8 cellular contexts compared by ENCODE assay signal in genomic region chr22:22748297-22748743, GRCh38.
DNase-seq lines count a peak whose midpoint lies in the region; ATAC-seq and TF ChIP-seq lines count a peak whose summit lies in the region.

No MANE protein-coding gene starts in this region.

- H3K4me3 ChIP-seq in AG04449 (ENCODE audit: low read depth, low read length) (no peak overlapping the region), heart right ventricle (no peak overlapping the region), retinal pigment epithelial cell (ENCODE audit: low read length) (no peak overlapping the region)

- intact Hi-C loops in heart right ventricle (cut with DNase I) = no loop called here

- POLR2A ChIA-PET in AG04449 (lab: Yijun Ruan, JAX) = no interaction called here

- CTCF ChIA-PET in AG04449 (lab: Yijun Ruan, JAX) = interaction anchor here (0.6 to 1.6 kb wide), 4 partner anchors 12 to 284 kb away, joined by 3 to 5 read pairs (median 4); no protein-coding TSS in a partner anchor

- WGBS in heart right ventricle, 2 donors = 51 to 53% methylated on average over 5 of the region's 5 CpGs

- no peak overlapping the region for H3K27ac ChIP-seq in heart right ventricle

- H3K9me3 Mint-ChIP-seq in activated naive CD4-positive, alpha-beta T cell treated with anti-CD3 and anti-CD28 coated beads, Interleukin-2, amount 50 U/mL, for 72 hours = no peaks in the 10 kb centered on the region

- peak; percentile 72 to 73 for ATAC-seq in activated naive CD4-positive, alpha-beta T cell treated with anti-CD3 and anti-CD28 coated beads, Interleukin-2, amount 50 U/mL, for 72 hours
- ATAC-seq in heart right ventricle = peak in 7 of 8 donors; percentile 55 to 81 (median 70)
- ATAC-seq in HG03460 (IDR thresholded peaks at IDR 0.05; ENCODE audit: unreplicated experiment) = no peak

- H3K36me3 ChIP-seq in heart right ventricle = no peaks in the 10 kb centered on the region

- no peaks in the 10 kb centered on the region for H3K36me3 Mint-ChIP-seq in activated naive CD4-positive, alpha-beta T cell treated with anti-CD3 and anti-CD28 coated beads, Interleukin-2, amount 50 U/mL, for 72 hours

- H3K9me3 ChIP-seq in heart right ventricle = no peaks in the 10 kb centered on the region

- H3K27me3 ChIP-seq in heart right ventricle = peaks cover 0 to 26% (median 19%) of the 10 kb centered on the region in 7 donors

- DNase-seq in AG04449 (ENCODE audit: low read depth, low spot score) = no peak
- DNase-seq in GM04503 (ENCODE audit: low read depth) = peak; percentile 7
- peak; percentile 15 for DNase-seq in NCI-H69 (lab: John Stamatoyannopoulos, UW)
- peak in 1 of 2 donors; percentile 37 for DNase-seq in activated naive CD4-positive, alpha-beta T cell treated with anti-CD3 and anti-CD28 coated beads, Interleukin-2, amount 50 U/mL, for 72 hours (ENCODE audit: low spot score in 2 of 2)
- DNase-seq in heart right ventricle = peak in 1 of 2 donors; percentile 44
- no peak for DNase-seq in retinal pigment epithelial cell (ENCODE audit: low read depth)
- no peak for DNase-seq in NCI-H187 treated with DMSO at 0.1 percent for 48 hours (lab: John Stamatoyannopoulos, UW)

- H3K27ac Mint-ChIP-seq in activated naive CD4-positive, alpha-beta T cell treated with anti-CD3 and anti-CD28 coated beads, Interleukin-2, amount 50 U/mL, for 72 hours = no peak overlapping the region

- peaks cover 0 to 9% (median 0%) of the 10 kb centered on the region in 9 donors for H3K4me1 ChIP-seq in heart right ventricle

- peak; percentile 71 for TF ChIP-seq CTCF in AG04449 (IDR thresholded peaks at IDR 0.05; ENCODE audit: insufficient read depth, low read length, missing control alignments)
- TF ChIP-seq CTCF in heart right ventricle (IDR thresholded peaks at IDR 0.05) = peak; percentile 48 to 89 (median 67)
- TF ChIP-seq CTCF in retinal pigment epithelial cell (conservative IDR thresholded peaks at IDR 0.05; ENCODE audit: low read depth, low read length) = peak; percentile 90

Comparison
In these comparisons a context has a peak if more than half of its experiments do, and no peak if none do; other contexts are left out.
1. DNase-seq: peak in GM04503 (single experiment) and NCI-H69 (single experiment); none in AG04449 (single experiment), retinal pigment epithelial cell (single experiment) and NCI-H187 treated with DMSO at 0.1 percent for 48 hours (single experiment).
2. Peak in every context shown above with its lines, with median percentiles within 50 percentile points of each other: CTCF ChIP-seq.